Comparison of ENCODE assay signal across 8 cellular contexts in genomic region chr16:88453217-88453531, GRCh38. TPM values are rescaled to one million over a fixed set of nuclear protein-coding genes. Genes with fewer than 3 reads are reported as not detected.
DNase-seq lines count a peak whose midpoint lies in the region; ATAC-seq, FAIRE-seq and TF ChIP-seq lines count a peak whose summit lies in the region.

ZFPM1 (plus strand) TSS chr16:88453280; CDS start chr16:88453639, 359 bp downstream.

- H3K4me1 Mint-ChIP-seq in brain, result peaks cover 40% of the 10 kb centered on the region

- H3K36me3 Mint-ChIP-seq in brain, result no peaks in the 10 kb centered on the region

- H3K27me3 ChIP-seq in mucosa of stomach (ENCODE audit: control insufficient read depth, insufficient read depth, low read length), result peaks cover 8% of the 10 kb centered on the region

- POLR2A ChIA-PET in AG04449 (lab: Yijun Ruan, JAX), result interaction anchor here (1.0 kb wide), 1 partner anchor 85 kb away, joined by 3 read pairs; no protein-coding TSS in a partner anchor

- ATAC-seq in HG02678 (IDR thresholded peaks at IDR 0.05; ENCODE audit: unreplicated experiment), result no peak

- peak within 1 kb of the TSS; percentile 82 to 98 (median 93) for H3K4me3 Mint-ChIP-seq in brain

- peaks cover 0 to 2% (median 0%) of the 10 kb centered on the region in 5 experiments for H3K9me3 Mint-ChIP-seq in brain

- no peak for FAIRE-seq in urothelium cell line (lab: Jason Lieb, UNC)

- peaks cover 43% of the 10 kb centered on the region for H3K4me1 ChIP-seq in mucosa of stomach (ENCODE audit: control insufficient read depth, insufficient read depth, low read length)

- no peaks in the 10 kb centered on the region for H3K9me3 ChIP-seq in mucosa of stomach (ENCODE audit: control insufficient read depth, low read length)

- peak within 1 kb of the TSS; percentile 74 for H3K9ac ChIP-seq in mucosa of stomach (ENCODE audit: low read length)

- TF ChIP-seq CTCF in AG04449 (IDR thresholded peaks at IDR 0.05; ENCODE audit: insufficient read depth, low read length, missing control alignments) (no peak), HFF-Myc (IDR thresholded peaks at IDR 0.05; ENCODE audit: low read depth, low read length, missing control alignments) (no peak), brain (conservative IDR thresholded peaks at IDR 0.05) (no peak)

- peak within 1 kb of the TSS in 3 of 5 experiments; percentile 57 to 78 (median 58) for H3K27ac Mint-ChIP-seq in brain

- DNase-seq in AG04449 (ENCODE audit: low read depth, low spot score) (no peak), HFF-Myc (ENCODE audit: extremely low read depth, low read depth) (no peak), activated gamma-delta T cell treated with Interleukin-2 at 50 U/mL for 16 hours (no peak), COLO829 (ENCODE audit: low spot score) (no peak), urothelium cell line (ENCODE audit: low spot score) (no peak)

- CTCF ChIA-PET in AG04449 (lab: Yijun Ruan, JAX), result no interaction called here

- peaks cover 30% of the 10 kb centered on the region for H3K27me3 Mint-ChIP-seq in brain

- H3K36me3 ChIP-seq in mucosa of stomach (ENCODE audit: control insufficient read depth, insufficient read depth, low read length), result no peaks in the 10 kb centered on the region

- H3K4me3 ChIP-seq in AG04449 (ENCODE audit: low read depth, low read length) (peak within 1 kb of the TSS; percentile 69), HFF-Myc (replicated peaks; ENCODE audit: low read depth, low read length) (peak within 1 kb of the TSS; percentile 57), mucosa of stomach (ENCODE audit: low read length) (peak within 1 kb of the TSS; percentile 63)

RNA-seq across cellular contexts. Expression of gene ZFPM1, which starts in this region (rescaled TPM):
- 9.8 TPM for polyA plus RNA-seq in brain (ENCODE audit: insufficient read depth, low read depth, low replicate concordance)
